In the genomic region with DNA sequence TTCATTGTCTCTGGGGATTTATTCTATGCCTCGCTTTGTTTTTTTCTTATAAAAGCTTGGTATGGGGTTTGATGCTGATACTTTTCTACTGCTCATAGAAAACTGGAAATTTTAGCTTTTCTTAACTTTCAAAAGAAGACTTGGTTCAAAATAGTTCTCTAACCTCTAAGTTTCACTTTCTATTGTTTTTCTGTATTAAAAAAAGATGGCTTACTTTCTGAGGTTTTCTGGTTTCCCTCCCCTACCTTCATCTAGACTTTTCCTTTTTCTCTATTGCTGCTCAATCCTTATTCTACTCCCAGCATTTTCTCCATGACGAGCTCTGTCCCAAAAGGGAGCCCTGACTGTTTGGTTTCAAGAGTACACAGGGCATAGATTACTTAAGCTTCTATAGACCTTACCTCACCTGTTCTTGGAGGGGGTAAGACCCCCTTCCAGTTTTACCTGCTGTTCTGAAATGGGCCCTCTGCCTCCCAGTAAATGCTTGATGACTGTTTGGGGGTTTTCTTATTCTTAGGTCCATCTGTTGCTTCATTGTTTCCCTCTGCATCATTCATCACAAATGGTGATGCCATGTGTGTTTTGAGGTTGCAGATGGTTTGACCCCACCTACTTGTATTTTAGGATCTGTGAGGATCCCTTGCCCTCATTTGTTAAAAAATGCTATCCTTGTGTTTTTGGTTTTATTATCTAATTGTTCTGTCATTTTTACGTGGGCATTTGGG, we compare ENCODE assay signal across 15 cellular contexts. TPM values are rescaled to one million over a fixed set of nuclear protein-coding genes. Genes with fewer than 3 reads are reported as not detected.
DNase-seq lines count a peak whose midpoint lies in the region; ATAC-seq and TF ChIP-seq lines count a peak whose summit lies in the region.
"Had no signal": no experiment of that assay in that cellular context is flagged by ENCODE, and none has a peak within 500 bp of the region (broad histone marks: within the 10 kb centered on the region; RNA-seq: fewer than 3 reads in every experiment).

No MANE protein-coding gene starts in this region.

- H3K4me3 Mint-ChIP-seq in activated naive CD4-positive, alpha-beta T cell treated with anti-CD3 and anti-CD28 coated beads, Interleukin-2, amount 10 ng/mL, durations not matched to agents 7 days and 5 days: peak overlapping the region; percentile 55
- peak overlapping the region; percentile 47 for H3K4me3 Mint-ChIP-seq in activated CD8-positive, alpha-beta T cell treated with anti-CD3 and anti-CD28 coated beads for 36 hours
- H3K4me3 Mint-ChIP-seq in stimulated activated effector memory CD8-positive, alpha-beta T cell treated with anti-CD3 and anti-CD28 coated beads, Interleukin-12 subunit alpha, Interleukin-12 subunit beta, amount 100 ng/mL, for 72 hours: no peak overlapping the region

- no peak for DNase-seq in activated naive CD4-positive, alpha-beta T cell treated with anti-CD3 and anti-CD28 coated beads, Interleukin-2, amount 10 ng/mL, durations not matched to agents 7 days and 5 days
- no peak for DNase-seq in activated naive CD4-positive, alpha-beta T cell (lab: John Stamatoyannopoulos, UW)
- DNase-seq in activated CD8-positive, alpha-beta T cell treated with anti-CD3 and anti-CD28 coated beads for 36 hours: peak; percentile 17
- DNase-seq in stimulated activated effector memory CD8-positive, alpha-beta T cell treated with anti-CD3 and anti-CD28 coated beads, Interleukin-12 subunit alpha, Interleukin-12 subunit beta, amount 100 ng/mL, for 72 hours (ENCODE audit: low spot score in 2 of 2): no peak
- DNase-seq in NCI-H1930 (lab: John Stamatoyannopoulos, UW): no peak
- DNase-seq: brain microvascular endothelial cell; EL; H7; heart right ventricle; ovary; stimulated activated CD4-positive, alpha-beta T cell treated with anti-CD3 and anti-CD28 coated beads, Interleukin-15, amount 100 ng/mL, for 24 hours; T-helper 9 cell had no signal

- H3K36me3 Mint-ChIP-seq in activated naive CD4-positive, alpha-beta T cell treated with anti-CD3 and anti-CD28 coated beads, Interleukin-2, amount 10 ng/mL, durations not matched to agents 7 days and 5 days: peaks cover 31% of the 10 kb centered on the region
- H3K36me3 Mint-ChIP-seq in activated CD8-positive, alpha-beta T cell treated with anti-CD3 and anti-CD28 coated beads for 36 hours (ENCODE audit: low read depth): peaks cover 34% of the 10 kb centered on the region
- H3K36me3 Mint-ChIP-seq in stimulated activated effector memory CD8-positive, alpha-beta T cell treated with anti-CD3 and anti-CD28 coated beads, Interleukin-12 subunit alpha, Interleukin-12 subunit beta, amount 100 ng/mL, for 72 hours: peaks cover 11% of the 10 kb centered on the region

- POLR2A ChIA-PET in activated CD8-positive, alpha-beta T cell treated with anti-CD3 and anti-CD28 coated beads for 36 hours (lab: Charles Lee): interaction anchor here (1.0 kb wide), 1 partner anchor 44 kb away, joined by 4 read pairs; no protein-coding TSS in a partner anchor

- TF ChIP-seq CTCF in activated CD8-positive, alpha-beta T cell treated with anti-CD3 and anti-CD28 coated beads for 36 hours (IDR thresholded peaks at IDR 0.05): no peak

- peaks cover 35% of the 10 kb centered on the region for H3K4me1 Mint-ChIP-seq in activated naive CD4-positive, alpha-beta T cell treated with anti-CD3 and anti-CD28 coated beads, Interleukin-2, amount 10 ng/mL, durations not matched to agents 7 days and 5 days
- peaks cover 46% of the 10 kb centered on the region for H3K4me1 Mint-ChIP-seq in activated CD8-positive, alpha-beta T cell treated with anti-CD3 and anti-CD28 coated beads for 36 hours (ENCODE audit: low read depth)
- peaks cover 18% of the 10 kb centered on the region for H3K4me1 Mint-ChIP-seq in stimulated activated effector memory CD8-positive, alpha-beta T cell treated with anti-CD3 and anti-CD28 coated beads, Interleukin-12 subunit alpha, Interleukin-12 subunit beta, amount 100 ng/mL, for 72 hours

- no peaks in the 10 kb centered on the region for H3K9me3 Mint-ChIP-seq in activated naive CD4-positive, alpha-beta T cell treated with anti-CD3 and anti-CD28 coated beads, Interleukin-2, amount 10 ng/mL, durations not matched to agents 7 days and 5 days
- no peaks in the 10 kb centered on the region for H3K9me3 Mint-ChIP-seq in activated CD8-positive, alpha-beta T cell treated with anti-CD3 and anti-CD28 coated beads for 36 hours
- H3K9me3 Mint-ChIP-seq in stimulated activated effector memory CD8-positive, alpha-beta T cell treated with anti-CD3 and anti-CD28 coated beads, Interleukin-12 subunit alpha, Interleukin-12 subunit beta, amount 100 ng/mL, for 72 hours: no peaks in the 10 kb centered on the region

- CTCF ChIA-PET in activated naive CD4-positive, alpha-beta T cell treated with anti-CD3 and anti-CD28 coated beads, Interleukin-2, amount 10 ng/mL, durations not matched to agents 7 days and 5 days (lab: Charles Lee): interaction anchor here (0.8 to 1.3 kb wide), 4 partner anchors 44 to 148 kb away, joined by 3 to 4 read pairs (median 3); no protein-coding TSS in a partner anchor
- CTCF ChIA-PET in activated CD8-positive, alpha-beta T cell treated with anti-CD3 and anti-CD28 coated beads for 36 hours (lab: Charles Lee): interaction anchor here (1.4 to 3.3 kb wide), 3 partner anchors 21 to 157 kb away, joined by 6 to 12 read pairs (median 9); a partner anchor contains a TSS

- H3K27ac Mint-ChIP-seq in activated naive CD4-positive, alpha-beta T cell treated with anti-CD3 and anti-CD28 coated beads, Interleukin-2, amount 10 ng/mL, durations not matched to agents 7 days and 5 days: peak overlapping the region; percentile 94
- H3K27ac Mint-ChIP-seq in activated CD8-positive, alpha-beta T cell treated with anti-CD3 and anti-CD28 coated beads for 36 hours: peak overlapping the region; percentile 88
- H3K27ac Mint-ChIP-seq in stimulated activated effector memory CD8-positive, alpha-beta T cell treated with anti-CD3 and anti-CD28 coated beads, Interleukin-12 subunit alpha, Interleukin-12 subunit beta, amount 100 ng/mL, for 72 hours: peak overlapping the region; percentile 75

- H3K27me3 Mint-ChIP-seq in activated naive CD4-positive, alpha-beta T cell treated with anti-CD3 and anti-CD28 coated beads, Interleukin-2, amount 10 ng/mL, durations not matched to agents 7 days and 5 days: no peaks in the 10 kb centered on the region
- no peaks in the 10 kb centered on the region for H3K27me3 Mint-ChIP-seq in activated CD8-positive, alpha-beta T cell treated with anti-CD3 and anti-CD28 coated beads for 36 hours

- ATAC-seq in HG02678 (IDR thresholded peaks at IDR 0.05; ENCODE audit: unreplicated experiment) (peak; percentile 69), HG02970 (IDR thresholded peaks at IDR 0.05; ENCODE audit: low FRiP score, unreplicated experiment) (no peak), HG03097 (IDR thresholded peaks at IDR 0.05; ENCODE audit: low FRiP score, unreplicated experiment) (no peak)
- peak; percentile 63 for ATAC-seq in activated CD8-positive, alpha-beta T cell treated with anti-CD3 and anti-CD28 coated beads for 36 hours
- peak; percentile 24 for ATAC-seq in stimulated activated effector memory CD8-positive, alpha-beta T cell treated with anti-CD3 and anti-CD28 coated beads, Interleukin-12 subunit alpha, Interleukin-12 subunit beta, amount 100 ng/mL, for 72 hours
- ATAC-seq: heart right ventricle had no signal

- intact Hi-C loops in activated CD8-positive, alpha-beta T cell treated with anti-CD3 and anti-CD28 coated beads for 36 hours (cut with micrococcal nuclease): no loop called here

RNA-seq across cellular contexts. Expression of a gene that starts 29.5 kb away (rescaled TPM):
- 10 to 100 TPM; 27.5 to 28.2 TPM for total RNA-seq in activated CD8-positive, alpha-beta T cell treated with anti-CD3 and anti-CD28 coated beads for 36 hours

RNA-seq across cellular contexts. Expression of a gene that starts 45.3 kb away (rescaled TPM):
- 10 to 100 TPM; 40.6 to 43.0 TPM for total RNA-seq in activated CD8-positive, alpha-beta T cell treated with anti-CD3 and anti-CD28 coated beads for 36 hours

RNA-seq across cellular contexts. Expression of a gene that starts 45.4 kb away (rescaled TPM):
- total RNA-seq in activated CD8-positive, alpha-beta T cell treated with anti-CD3 and anti-CD28 coated beads for 36 hours: 10 to 100 TPM; 36.9 to 38.3 TPM

RNA-seq across cellular contexts. Expression of a gene that starts 52.8 kb away (rescaled TPM):
- total RNA-seq in activated CD8-positive, alpha-beta T cell treated with anti-CD3 and anti-CD28 coated beads for 36 hours: 1 to 10 TPM; 4.4 to 5.5 TPM

Comparison
In these comparisons a context has a peak if more than half of its experiments do, and no peak if none do; other contexts are left out.
1. ATAC-seq: peak in HG02678 (single experiment), activated CD8-positive, alpha-beta T cell treated with anti-CD3 and anti-CD28 coated beads for 36 hours (single experiment) and stimulated activated effector memory CD8-positive, alpha-beta T cell treated with anti-CD3 and anti-CD28 coated beads, Interleukin-12 subunit alpha, Interleukin-12 subunit beta, amount 100 ng/mL, for 72 hours (single experiment); none in HG02970 (single experiment) and HG03097 (single experiment).
2. Peak in every context shown above with its lines, with median percentiles within 50 percentile points of each other: H3K27ac Mint-ChIP-seq.